ENCODE assay signal across 31 cellular contexts in the genomic region with DNA sequence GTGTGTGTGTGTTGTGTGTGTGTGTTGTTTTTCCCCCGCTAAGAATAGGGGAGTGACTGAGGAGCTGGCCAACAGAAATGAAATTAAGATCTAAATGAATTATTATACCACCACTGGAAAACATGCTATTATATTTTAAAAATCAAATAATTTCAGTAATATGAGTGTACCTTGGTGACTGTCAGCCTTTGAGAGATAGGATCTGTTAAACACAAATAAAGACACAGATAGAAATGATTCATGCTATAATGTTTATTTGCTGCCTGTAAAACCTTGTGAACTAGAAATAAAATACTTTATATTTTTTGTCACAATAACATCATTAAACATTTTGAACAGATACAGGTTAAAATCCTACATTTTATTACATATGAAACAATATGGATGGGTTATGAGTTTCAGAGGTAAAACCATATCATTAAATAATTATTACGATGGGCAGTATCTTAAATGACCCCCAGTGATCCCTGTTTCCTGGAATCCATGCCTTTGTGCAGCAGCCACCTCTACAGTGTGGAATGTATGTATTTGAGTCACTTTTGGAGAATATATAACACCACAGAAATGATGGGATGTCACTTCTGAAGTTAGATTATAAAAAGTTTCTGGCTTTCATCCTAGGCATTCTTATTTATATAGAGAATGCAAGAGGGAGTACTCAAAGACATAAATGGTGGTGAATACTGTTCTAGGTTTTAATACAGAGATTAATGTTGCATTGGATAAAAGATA.
"Had no signal": no experiment of that assay in that cellular context is flagged by ENCODE, and none has a peak within 500 bp of the region (broad histone marks: within the 10 kb centered on the region; RNA-seq: fewer than 3 reads in every experiment).

No MANE protein-coding gene starts in this region.

- H3K36me3 ChIP-seq: neural progenitor cell, ovary, right lobe of liver, sigmoid colon, suprapubic skin, tibial artery, transverse colon, upper lobe of right lung, uterus had no signal

- H3K9ac ChIP-seq: neural progenitor cell, parathyroid adenoma had no signal

- H3K4me2 ChIP-seq: neural progenitor cell had no signal

- H2AFZ ChIP-seq: neural progenitor cell, parathyroid adenoma had no signal

- H3K4me3 ChIP-seq: neural progenitor cell, ovary, psoas muscle, right lobe of liver, sigmoid colon, suprapubic skin, testis, tibial artery, transverse colon, upper lobe of right lung, uterus had no signal

- H3K27ac ChIP-seq: neural progenitor cell, ovary, parathyroid adenoma, psoas muscle, right lobe of liver, sigmoid colon, suprapubic skin, testis, tibial artery, transverse colon, upper lobe of right lung, uterus had no signal

- H3K27ac Mint-ChIP-seq: naive thymus-derived CD4-positive, alpha-beta T cell; natural killer cell; nephron; neural progenitor cell; progenitor cell of endocrine pancreas; stimulated activated memory B cell treated with anti-CD40 and anti-IgM and Interleukin-4, amounts not matched to agents 10 μg/mL and 1 μg/mL and 100 μg/mL, for 72 hours; stimulated activated naive CD8-positive, alpha-beta T cell treated with anti-CD3 and anti-CD28 coated beads, Interleukin-15, amount 100 ng/mL, for 72 hours; type B pancreatic cell had no signal

- H3K36me3 Mint-ChIP-seq: naive thymus-derived CD4-positive, alpha-beta T cell; natural killer cell; neural progenitor cell; stimulated activated memory B cell treated with anti-CD40 and anti-IgM and Interleukin-4, amounts not matched to agents 10 μg/mL and 1 μg/mL and 100 μg/mL, for 72 hours; type B pancreatic cell had no signal

- H3K4me1 ChIP-seq: parathyroid adenoma, psoas muscle, right lobe of liver, sigmoid colon, suprapubic skin, testis, tibial artery, transverse colon, upper lobe of right lung, uterus had no signal

- H3K9me3 ChIP-seq: ovary, psoas muscle, right lobe of liver, sigmoid colon, suprapubic skin, testis, tibial artery, transverse colon, upper lobe of right lung, uterus had no signal

- H3K4me1 Mint-ChIP-seq: naive thymus-derived CD4-positive, alpha-beta T cell; natural killer cell; nephron; stimulated activated memory B cell treated with anti-CD40 and anti-IgM and Interleukin-4, amounts not matched to agents 10 μg/mL and 1 μg/mL and 100 μg/mL, for 72 hours; stimulated activated naive CD8-positive, alpha-beta T cell treated with anti-CD3 and anti-CD28 coated beads, Interleukin-15, amount 100 ng/mL, for 72 hours had no signal

- H3K27me3 ChIP-seq: neural progenitor cell, right lobe of liver, sigmoid colon, suprapubic skin, testis, tibial artery, transverse colon, upper lobe of right lung, uterus had no signal

- DNase-seq: naive thymus-derived CD4-positive, alpha-beta T cell; natural killer cell; occipital lobe; ovary; posterior cingulate gyrus; psoas muscle; right cardiac atrium; right lobe of liver; sigmoid colon; small intestine; stimulated activated CD4-positive, alpha-beta T cell treated with anti-CD3 and anti-CD28 coated beads, Interleukin-15, amount 100 ng/mL, for 24 hours; stimulated activated CD4-positive, alpha-beta T cell treated with anti-CD3 and anti-CD28 coated beads, Interleukin-2, amount 100 ng/mL, for 24 hours; stimulated activated CD4-positive, alpha-beta T cell treated with anti-CD3 and anti-CD28 coated beads, Interleukin-2, amount 100 ng/mL, for 48 hours; stimulated activated CD4-positive, alpha-beta T cell treated with anti-CD3 and anti-CD28 coated beads, Interleukin-4, amount 100 ng/mL, for 4 hours; stimulated activated CD8-positive, alpha-beta memory T cell treated with anti-CD3 and anti-CD28 coated beads, Interleukin-4, amount 100 ng/mL, for 48 hours; stimulated activated naive CD4-positive, alpha-beta T cell; stimulated activated naive CD8-positive, alpha-beta T cell treated with anti-CD3 and anti-CD28 coated beads, Interleukin-15, amount 100 ng/mL, for 72 hours; stimulated activated naive CD8-positive, alpha-beta T cell treated with anti-CD3 and anti-CD28 coated beads, Interleukin-15, Interleukin-2, amounts not matched to agents 100 U/mL and 50 U/mL, for 24 hours; substantia nigra; testis; tibial artery; transverse colon; upper lobe of right lung; uterus had no signal

- H3K27me3 Mint-ChIP-seq: naive thymus-derived CD4-positive, alpha-beta T cell; progenitor cell of endocrine pancreas; stimulated activated memory B cell treated with anti-CD40 and anti-IgM and Interleukin-4, amounts not matched to agents 10 μg/mL and 1 μg/mL and 100 μg/mL, for 72 hours; stimulated activated naive CD8-positive, alpha-beta T cell treated with anti-CD3 and anti-CD28 coated beads, Interleukin-15, amount 100 ng/mL, for 72 hours; type B pancreatic cell had no signal

- H3K79me2 ChIP-seq: parathyroid adenoma had no signal

- ATAC-seq: naive thymus-derived CD4-positive, alpha-beta T cell; natural killer cell; psoas muscle; right cardiac atrium; right lobe of liver; stimulated activated memory B cell treated with anti-CD40 and anti-IgM and Interleukin-4, amounts not matched to agents 10 μg/mL and 1 μg/mL and 100 μg/mL, for 72 hours; stimulated activated naive CD8-positive, alpha-beta T cell treated with anti-CD3 and anti-CD28 coated beads, Interleukin-15, amount 100 ng/mL, for 72 hours; stimulated activated naive CD8-positive, alpha-beta T cell treated with anti-CD3 and anti-CD28 coated beads, Interleukin-15, Interleukin-2, amounts not matched to agents 100 U/mL and 50 U/mL, for 24 hours; upper lobe of right lung had no signal

- H3K4me3 Mint-ChIP-seq: naive thymus-derived CD4-positive, alpha-beta T cell; natural killer cell; nephron; neural progenitor cell; stimulated activated memory B cell treated with anti-CD40 and anti-IgM and Interleukin-4, amounts not matched to agents 10 μg/mL and 1 μg/mL and 100 μg/mL, for 72 hours; stimulated activated naive CD8-positive, alpha-beta T cell treated with anti-CD3 and anti-CD28 coated beads, Interleukin-15, amount 100 ng/mL, for 72 hours; type B pancreatic cell had no signal
